20 cellular contexts compared by ENCODE assay signal in the genomic region with DNA sequence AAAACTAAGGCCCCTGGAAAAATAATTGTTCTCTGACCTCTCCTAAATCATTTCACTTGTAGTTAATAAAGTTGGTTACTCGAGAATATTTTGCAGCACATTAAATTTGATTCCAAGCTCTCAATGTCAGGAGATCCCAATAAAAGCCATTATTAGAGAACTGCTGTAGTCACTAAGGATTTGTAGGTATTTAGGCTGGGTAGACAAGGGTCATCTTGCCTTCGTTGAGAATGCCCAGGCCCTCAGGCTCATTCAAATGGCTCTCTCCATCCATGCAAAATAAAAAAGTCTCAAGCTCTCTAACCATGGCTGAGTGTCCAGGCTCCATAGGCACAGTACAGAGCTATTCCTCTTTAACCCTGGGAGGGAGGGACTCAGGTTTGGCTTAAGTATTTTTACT.
A peak's percentile ranks its signal among the peaks of the same experiment; 100 is the strongest.
DNase-seq lines count a peak whose midpoint lies in the region; ATAC-seq and TF ChIP-seq lines count a peak whose summit lies in the region.
"Had no signal": no experiment of that assay in that cellular context is flagged by ENCODE, and none has a peak within 500 bp of the region (broad histone marks: within the 10 kb centered on the region; RNA-seq: fewer than 3 reads in every experiment).

No MANE protein-coding gene starts in this region.

- H3K27me3 ChIP-seq in Panc1 (ENCODE audit: control insufficient read depth, insufficient read depth, low read length) (no peaks in the 10 kb centered on the region), HAP-1 (ENCODE audit: low read depth) (no peaks in the 10 kb centered on the region), upper lobe of right lung (no peaks in the 10 kb centered on the region)
- H3K27me3 ChIP-seq: BLaER1 had no signal

- no TSS peak for BruUV-seq in Panc1 (replicated peaks; lab: Mats Ljungman, UMichigan)

- TF ChIP-seq CTCF in Panc1 (IDR thresholded peaks at IDR 0.05): no peak
- no peak for TF ChIP-seq CTCF in chondrocyte (IDR thresholded peaks at IDR 0.05)
- no peak for TF ChIP-seq CTCF in upper lobe of right lung (IDR thresholded peaks at IDR 0.05)

- POLR2A ChIA-PET in Panc1 (lab: Charles Lee): no interaction called here

- CTCF ChIA-PET in Panc1 (lab: Charles Lee): no interaction called here

- H3K4me1 Mint-ChIP-seq in chondrocyte (ENCODE audit: low read depth): peaks cover 28% of the 10 kb centered on the region
- H3K4me1 Mint-ChIP-seq: B cell; CD4-positive, CD25-positive, alpha-beta regulatory T cell had no signal

- no peaks in the 10 kb centered on the region for H3K9me3 ChIP-seq in Panc1 (ENCODE audit: control insufficient read depth, insufficient read depth, low read depth, low read length)
- H3K9me3 ChIP-seq in HAP-1: no peaks in the 10 kb centered on the region
- H3K9me3 ChIP-seq in upper lobe of right lung: no peaks in the 10 kb centered on the region
- H3K9me3 ChIP-seq: BLaER1, Caco-2 had no signal

- H3K4me3 Mint-ChIP-seq in chondrocyte (ENCODE audit: unreplicated experiment): no peak overlapping the region
- H3K4me3 Mint-ChIP-seq: B cell; CD4-positive, CD25-positive, alpha-beta regulatory T cell; CD8-positive, alpha-beta T cell; GM23338; H9; HFFc6 had no signal

- H3K27ac ChIP-seq in Panc1 (ENCODE audit: low read length) (peak overlapping the region; percentile 14; the same call in 1 of the 2 replicates), upper lobe of right lung (no peak overlapping the region)
- H3K27ac ChIP-seq: 22Rv1, BLaER1, C4-2B had no signal

- no peaks in the 10 kb centered on the region for H3K36me3 ChIP-seq in Panc1 (ENCODE audit: control insufficient read depth, insufficient read depth, low read length)
- H3K36me3 ChIP-seq in HAP-1 (replicated peaks): no peaks in the 10 kb centered on the region
- H3K36me3 ChIP-seq in upper lobe of right lung: no peaks in the 10 kb centered on the region
- H3K36me3 ChIP-seq: BLaER1 had no signal

- in situ Hi-C loops in Panc1 (cut with HindIII; ENCODE audit: low pct_unique_long_range_greater_than_20kb, low sequenced_read_pairs): no loop called here
- in situ Hi-C loops in HAP-1 (cut with MboI; ENCODE audit: low sequenced_read_pairs): no loop called here

- ATAC-seq in Panc1: no peak
- no peak for ATAC-seq in upper lobe of right lung
- ATAC-seq: CD8-positive, alpha-beta T cell; GM12878; GM23338 had no signal

- H3K36me3 Mint-ChIP-seq in chondrocyte (ENCODE audit: low read depth): no peaks in the 10 kb centered on the region
- H3K36me3 Mint-ChIP-seq: CD4-positive, CD25-positive, alpha-beta regulatory T cell; CD8-positive, alpha-beta T cell had no signal

- intact Hi-C loops in Panc1 (cut with micrococcal nuclease; ENCODE audit: unreplicated experiment): no loop called here
- intact Hi-C loops in upper lobe of right lung (cut with DNase I): no loop called here

- no peaks in the 10 kb centered on the region for H3K27me3 Mint-ChIP-seq in chondrocyte (ENCODE audit: low read depth)
- H3K27me3 Mint-ChIP-seq: B cell; CD4-positive, CD25-positive, alpha-beta regulatory T cell had no signal

- peak; percentile 3 for DNase-seq in ELF-1 (ENCODE audit: low read depth, low spot score)
- no peak for DNase-seq in Panc1 (ENCODE audit: low read depth, low spot score)
- no peak for DNase-seq in chondrocyte (ENCODE audit: low spot score)
- DNase-seq in HAP-1 (ENCODE audit: low spot score in 2 of 2): no peak
- no peak for DNase-seq in SIG-M5 treated with dmso at 0.1 percent for 504 hours (lab: John Stamatoyannopoulos, UW; ENCODE audit: unreplicated experiment)
- DNase-seq in upper lobe of right lung: no peak
- DNase-seq: Caco-2; CD4-positive, CD25-positive, alpha-beta regulatory T cell; CD8-positive, alpha-beta T cell; DMS153; DND-41; GDM1; H9; HFFc6 had no signal

- H3K27ac Mint-ChIP-seq in chondrocyte (ENCODE audit: unreplicated experiment): peak overlapping the region; percentile 28
- H3K27ac Mint-ChIP-seq: B cell; CD4-positive, CD25-positive, alpha-beta regulatory T cell; CD8-positive, alpha-beta T cell; GM23338; HFFc6 had no signal

- H3K4me1 ChIP-seq in Panc1 (ENCODE audit: control insufficient read depth, insufficient read depth, low read length) (peaks cover 6% of the 10 kb centered on the region; the same call in 1 of the 2 replicates), HAP-1 (peaks cover 11% of the 10 kb centered on the region), upper lobe of right lung (no peaks in the 10 kb centered on the region)
- H3K4me1 ChIP-seq: Caco-2 had no signal

- H3K4me3 ChIP-seq in Panc1 (ENCODE audit: low read depth in 2 of 2, low read length in 2 of 2): no peak overlapping the region
- no peak overlapping the region for H3K4me3 ChIP-seq in HAP-1
- H3K4me3 ChIP-seq in upper lobe of right lung: no peak overlapping the region
- H3K4me3 ChIP-seq: BLaER1, GM12878, GM23338 had no signal

- no peaks in the 10 kb centered on the region for H3K9me3 Mint-ChIP-seq in chondrocyte (ENCODE audit: low read depth)
- H3K9me3 Mint-ChIP-seq: GM23338, H9, HFFc6 had no signal
